Comparison of ENCODE assay signal across 1 cellular context in the genomic region with DNA sequence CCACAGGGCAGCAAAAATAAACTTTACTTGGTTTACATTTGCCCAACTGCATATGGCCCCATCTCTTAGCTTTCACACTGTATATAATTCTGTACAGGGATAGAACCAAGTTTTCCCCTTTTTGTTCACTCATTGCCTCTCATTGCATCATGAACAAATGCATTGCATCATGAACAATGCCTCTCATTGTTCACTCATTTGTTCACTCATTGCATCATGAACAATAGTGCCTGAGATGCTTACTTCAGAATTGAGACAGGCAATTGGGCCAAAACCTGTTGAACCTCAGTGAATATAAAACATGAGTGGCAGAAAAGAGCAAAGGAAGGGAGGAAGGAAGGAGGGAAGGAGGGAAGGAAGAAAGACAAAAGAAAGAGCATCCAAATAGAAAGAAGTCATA.
TF ChIP-seq lines count a peak whose summit lies in the region.

No MANE protein-coding gene starts in this region.

TF ChIP-seq in IMR-90, 13 proteins besides CTCF, POLR2A, EP300 and RAD21 (continued from another document):
- TF ChIP-seq BHLHE40 (IDR thresholded peaks at IDR 0.05; ENCODE audit: low read depth, low read length): no peak
- TF ChIP-seq SMC3 (IDR thresholded peaks at IDR 0.05; ENCODE audit: low read depth, low read length): no peak
